Comparison of ENCODE assay signal across 37 cellular contexts in genomic region chr19:5865772-5866171, GRCh38. TPM values are rescaled to one million over a fixed set of nuclear protein-coding genes. Genes with fewer than 3 reads are reported as not detected.
"Had no signal": no experiment of that assay in that cellular context is flagged by ENCODE, and none has a peak within 500 bp of the region (broad histone marks: within the 10 kb centered on the region; RNA-seq: fewer than 3 reads in every experiment).

No MANE protein-coding gene starts in this region.

- H3K27me3 ChIP-seq: ascending aorta, MG63, Peyer's patch, SJSA1 had no signal

- H3K4me3 Mint-ChIP-seq: activated CD4-positive, alpha-beta memory T cell treated with anti-CD3 and anti-CD28 coated beads, Interleukin-2, amount 10 ng/mL, durations not matched to agents 7 days and 5 days; activated CD8-positive, alpha-beta memory T cell treated with anti-CD3 and anti-CD28 coated beads, Interleukin-2, amount 10 ng/mL, durations not matched to agents 7 days and 5 days; activated naive CD4-positive, alpha-beta T cell treated with anti-CD3 and anti-CD28 coated beads, Interleukin-2, amount 50 U/mL, for 24 hours; activated naive CD8-positive, alpha-beta T cell treated with anti-CD3 and anti-CD28 coated beads, Interleukin-2, amount 10 ng/mL, durations not matched to agents 7 days and 5 days had no signal

- H3K4me1 Mint-ChIP-seq: activated CD4-positive, alpha-beta memory T cell treated with anti-CD3 and anti-CD28 coated beads, Interleukin-2, amount 10 ng/mL, durations not matched to agents 7 days and 5 days; activated CD8-positive, alpha-beta memory T cell treated with anti-CD3 and anti-CD28 coated beads, Interleukin-2, amount 10 ng/mL, durations not matched to agents 7 days and 5 days; activated naive CD4-positive, alpha-beta T cell treated with anti-CD3 and anti-CD28 coated beads, Interleukin-2, amount 50 U/mL, for 24 hours; activated naive CD8-positive, alpha-beta T cell treated with anti-CD3 and anti-CD28 coated beads, Interleukin-2, amount 10 ng/mL, durations not matched to agents 7 days and 5 days had no signal

- DNase-seq: activated CD4-positive, alpha-beta memory T cell treated with anti-CD3 and anti-CD28 coated beads, Interleukin-2, amount 10 ng/mL, durations not matched to agents 7 days and 5 days; activated CD4-positive, alpha-beta T cell treated with anti-CD3 and anti-CD28 coated beads for 1 hour; activated CD4-positive, alpha-beta T cell treated with anti-CD3 and anti-CD28 coated beads for 48 hours; activated CD4-positive, CD25-positive, alpha-beta regulatory T cell; activated CD8-positive, alpha-beta memory T cell treated with anti-CD3 and anti-CD28 coated beads for 24 hours; activated CD8-positive, alpha-beta memory T cell treated with anti-CD3 and anti-CD28 coated beads, Interleukin-2, amount 10 ng/mL, durations not matched to agents 7 days and 5 days; activated CD8-positive, alpha-beta memory T cell treated with anti-CD3 and anti-CD28 coated beads, Interleukin-2, amount 50 U/mL, for 48 hours; activated effector memory CD4-positive, alpha-beta T cell treated with Interleukin-2 at 50 U/mL for 16 hours; activated naive CD4-positive, alpha-beta T cell treated with Interleukin-2 at 50 U/mL for 16 hours; activated naive CD8-positive, alpha-beta T cell treated with anti-CD3 and anti-CD28 coated beads, Interleukin-2, amount 10 ng/mL, durations not matched to agents 7 days and 5 days; activated T-cell treated with anti-CD3 and anti-CD28 coated beads, Interleukin-2, amount 50 U/mL, for 48 hours; amygdala; Kasumi-1; KG1; MG63; MV-4-11; NCI-H1092; NCI-H1436 treated with DMSO at 0.1 percent for 48 hours; NCI-H1694 treated with DMSO at 0.1 percent for 48 hours; NCI-H2029; NCI-H345; NCI-H524 treated with DMSO at 0.1 percent for 48 hours; NK-92 treated with Interleukin-12 subunit alpha and Interleukin-12 subunit beta, amount 100 ng/mL, for 24 hours; PC-3; Peyer's patch; RPMI8226; SHP77 treated with DMSO at 0.1 percent for 48 hours; T1000; WERI-Rb-1 had no signal

- H3K4me1 ChIP-seq: ascending aorta, Peyer's patch had no signal

- H3K36me3 Mint-ChIP-seq: activated CD8-positive, alpha-beta memory T cell treated with anti-CD3 and anti-CD28 coated beads, Interleukin-2, amount 10 ng/mL, durations not matched to agents 7 days and 5 days; activated naive CD4-positive, alpha-beta T cell treated with anti-CD3 and anti-CD28 coated beads, Interleukin-2, amount 50 U/mL, for 24 hours; activated naive CD8-positive, alpha-beta T cell treated with anti-CD3 and anti-CD28 coated beads, Interleukin-2, amount 10 ng/mL, durations not matched to agents 7 days and 5 days had no signal

- H3K36me3 ChIP-seq: ascending aorta, MG63, Peyer's patch, SJSA1, WERI-Rb-1 had no signal

- H3K27ac Mint-ChIP-seq: activated CD4-positive, alpha-beta memory T cell treated with anti-CD3 and anti-CD28 coated beads, Interleukin-2, amount 10 ng/mL, durations not matched to agents 7 days and 5 days; activated CD8-positive, alpha-beta memory T cell treated with anti-CD3 and anti-CD28 coated beads, Interleukin-2, amount 10 ng/mL, durations not matched to agents 7 days and 5 days; activated naive CD4-positive, alpha-beta T cell treated with anti-CD3 and anti-CD28 coated beads, Interleukin-2, amount 50 U/mL, for 24 hours; activated naive CD8-positive, alpha-beta T cell treated with anti-CD3 and anti-CD28 coated beads, Interleukin-2, amount 10 ng/mL, durations not matched to agents 7 days and 5 days had no signal

- H3K27ac ChIP-seq: ascending aorta, Peyer's patch, SJSA1, WERI-Rb-1 had no signal

- H3K9me3 Mint-ChIP-seq: activated CD4-positive, alpha-beta memory T cell treated with anti-CD3 and anti-CD28 coated beads, Interleukin-2, amount 10 ng/mL, durations not matched to agents 7 days and 5 days; activated naive CD4-positive, alpha-beta T cell treated with anti-CD3 and anti-CD28 coated beads, Interleukin-2, amount 50 U/mL, for 24 hours; activated naive CD8-positive, alpha-beta T cell treated with anti-CD3 and anti-CD28 coated beads, Interleukin-2, amount 10 ng/mL, durations not matched to agents 7 days and 5 days had no signal

- H3K4me3 ChIP-seq: ascending aorta, MG63, Peyer's patch, SJSA1 had no signal

- H3K9me3 ChIP-seq: ascending aorta, MG63, Peyer's patch, SJSA1 had no signal

- ATAC-seq: activated CD8-positive, alpha-beta memory T cell treated with anti-CD3 and anti-CD28 coated beads, Interleukin-2, amount 10 ng/mL, durations not matched to agents 7 days and 5 days; PC-3 had no signal

- H3K27me3 Mint-ChIP-seq: activated CD4-positive, alpha-beta memory T cell treated with anti-CD3 and anti-CD28 coated beads, Interleukin-2, amount 10 ng/mL, durations not matched to agents 7 days and 5 days; activated CD8-positive, alpha-beta memory T cell treated with anti-CD3 and anti-CD28 coated beads, Interleukin-2, amount 10 ng/mL, durations not matched to agents 7 days and 5 days; activated naive CD8-positive, alpha-beta T cell treated with anti-CD3 and anti-CD28 coated beads, Interleukin-2, amount 10 ng/mL, durations not matched to agents 7 days and 5 days had no signal

RNA-seq across cellular contexts. Expression of gene FUT5, which starts 4.6 kb away (rescaled TPM):
- total RNA-seq: activated CD8-positive, alpha-beta memory T cell treated with anti-CD3 and anti-CD28 coated beads, Interleukin-2, amount 10 ng/mL, durations not matched to agents 7 days and 5 days; ascending aorta; cardiac septum; NCI-H460; PC-3; Peyer's patch; SJSA1; T-helper 1 cell treated with Interleukin-12 subunit alpha and Interleukin-12 subunit beta and Interleukin-4 antibody, amounts not matched to agents 30 ng/mL and 1 ng/mL, for 36 hours; T-helper 2 cell treated with Interferon-gamma antibody and Interleukin-4, amounts not matched to agents 100 ng/mL and 5 ng/mL, for 36 hours had no signal
- polyA plus RNA-seq: adipose tissue had no signal

RNA-seq across cellular contexts. Expression of gene FUT3, which starts 14.5 kb away (rescaled TPM):
- total RNA-seq: activated CD4-positive, alpha-beta memory T cell treated with anti-CD3 and anti-CD28 coated beads, Interleukin-2, amount 10 ng/mL, durations not matched to agents 7 days and 5 days; activated CD8-positive, alpha-beta memory T cell treated with anti-CD3 and anti-CD28 coated beads, Interleukin-2, amount 10 ng/mL, durations not matched to agents 7 days and 5 days; activated naive CD8-positive, alpha-beta T cell treated with anti-CD3 and anti-CD28 coated beads, Interleukin-2, amount 10 ng/mL, durations not matched to agents 7 days and 5 days; ascending aorta; cardiac septum; NCI-H460; SJSA1; T-helper 1 cell treated with Interleukin-12 subunit alpha and Interleukin-12 subunit beta and Interleukin-4 antibody, amounts not matched to agents 30 ng/mL and 1 ng/mL, for 36 hours; T-helper 2 cell treated with Interferon-gamma antibody and Interleukin-4, amounts not matched to agents 100 ng/mL and 5 ng/mL, for 36 hours had no signal

RNA-seq across cellular contexts. Expression of gene FUT6, which starts 26.3 kb away (rescaled TPM):
- total RNA-seq: activated CD4-positive, alpha-beta memory T cell treated with anti-CD3 and anti-CD28 coated beads, Interleukin-2, amount 10 ng/mL, durations not matched to agents 7 days and 5 days; activated CD8-positive, alpha-beta memory T cell treated with anti-CD3 and anti-CD28 coated beads, Interleukin-2, amount 10 ng/mL, durations not matched to agents 7 days and 5 days; ascending aorta; cardiac septum; NCI-H460; SJSA1; T-helper 1 cell treated with Interleukin-12 subunit alpha and Interleukin-12 subunit beta and Interleukin-4 antibody, amounts not matched to agents 30 ng/mL and 1 ng/mL, for 36 hours; T-helper 2 cell treated with Interferon-gamma antibody and Interleukin-4, amounts not matched to agents 100 ng/mL and 5 ng/mL, for 36 hours had no signal
